ENCODE assay signal across 18 cellular contexts in genomic region chr10:89185658-89186057, GRCh38. TPM values are rescaled to one million over a fixed set of nuclear protein-coding genes. Genes with fewer than 3 reads are reported as not detected.
"Had no signal": no experiment of that assay in that cellular context is flagged by ENCODE, and none has a peak within 500 bp of the region (broad histone marks: within the 10 kb centered on the region; RNA-seq: fewer than 3 reads in every experiment).

No MANE protein-coding gene starts in this region.

- H3K27ac ChIP-seq: prostate gland, right atrium auricular region, tibial nerve had no signal

- FAIRE-seq: urothelium cell line had no signal

- H3K4me3 ChIP-seq: prostate gland, right atrium auricular region, tibial nerve had no signal

- ATAC-seq: activated CD8-positive, alpha-beta memory T cell treated with anti-CD3 and anti-CD28 coated beads, Interleukin-2, amount 10 ng/mL, durations not matched to agents 7 days and 5 days; effector memory CD8-positive, alpha-beta T cell; naive thymus-derived CD8-positive, alpha-beta T cell had no signal

- H3K27me3 ChIP-seq: right atrium auricular region, tibial nerve had no signal

- H3K4me1 ChIP-seq: prostate gland, right atrium auricular region, tibial nerve had no signal

- H3K36me3 ChIP-seq: prostate gland, right atrium auricular region, tibial nerve had no signal

- H3K9me3 ChIP-seq: prostate gland, right atrium auricular region had no signal

- DNase-seq: activated CD4-positive, alpha-beta memory T cell treated with anti-CD3 and anti-CD28 coated beads, Interleukin-2, amount 10 ng/mL, durations not matched to agents 7 days and 5 days; activated CD4-positive, alpha-beta T cell treated with anti-CD3 and anti-CD28 coated beads for 48 hours; activated CD4-positive, CD25-positive, alpha-beta regulatory T cell; activated CD8-positive, alpha-beta memory T cell treated with anti-CD3 and anti-CD28 coated beads, Interleukin-2, amount 10 ng/mL, durations not matched to agents 7 days and 5 days; activated naive CD8-positive, alpha-beta T cell treated with anti-CD3 and anti-CD28 coated beads for 36 hours; amniotic stem cell; dermis blood vessel endothelial cell; effector memory CD8-positive, alpha-beta T cell; foreskin melanocyte; hypothalamus; islet precursor cell; naive thymus-derived CD8-positive, alpha-beta T cell; T1000 had no signal

RNA-seq across cellular contexts. Expression of gene CH25H, which starts 21.5 kb away (rescaled TPM):
- total RNA-seq: activated CD4-positive, alpha-beta memory T cell treated with anti-CD3 and anti-CD28 coated beads, Interleukin-2, amount 10 ng/mL, durations not matched to agents 7 days and 5 days; activated CD8-positive, alpha-beta memory T cell treated with anti-CD3 and anti-CD28 coated beads, Interleukin-2, amount 10 ng/mL, durations not matched to agents 7 days and 5 days; naive thymus-derived CD8-positive, alpha-beta T cell; osteocyte had no signal
